ENCODE assay signal across 24 cellular contexts in the genomic region with DNA sequence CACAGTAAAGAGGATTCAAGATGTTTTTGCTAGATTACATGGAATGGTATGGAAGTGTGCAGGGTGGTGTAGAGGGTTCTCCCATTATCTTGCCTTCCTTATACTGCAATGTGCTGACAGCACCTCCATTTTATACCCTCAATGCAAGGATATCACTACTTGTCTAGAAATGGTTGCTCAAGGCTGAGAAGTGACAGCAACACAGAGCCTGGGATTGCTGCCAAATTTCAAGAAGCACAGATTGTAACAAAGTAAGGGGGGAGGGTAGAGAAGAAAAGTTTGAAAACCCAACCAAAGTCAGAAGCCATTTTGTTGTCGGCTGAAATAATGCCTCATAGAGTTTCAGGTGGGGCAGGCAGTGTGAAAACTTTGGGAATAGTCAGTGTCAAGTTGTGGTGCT. TPM values are rescaled to one million over a fixed set of nuclear protein-coding genes. Genes with fewer than 3 reads are reported as not detected.
DNase-seq lines count a peak whose midpoint lies in the region; ATAC-seq and TF ChIP-seq lines count a peak whose summit lies in the region.
"Had no signal": no experiment of that assay in that cellular context is flagged by ENCODE, and none has a peak within 500 bp of the region (broad histone marks: within the 10 kb centered on the region; RNA-seq: fewer than 3 reads in every experiment).

No MANE protein-coding gene starts in this region.

- no peak overlapping the region for H3K27ac ChIP-seq in RWPE2 (ENCODE audit: poor library complexity, severe bottlenecking)
- peak overlapping the region; percentile 18 to 65 for H3K27ac ChIP-seq in testis
- no peak overlapping the region for H3K27ac ChIP-seq in prostate gland
- H3K27ac ChIP-seq: 22Rv1, ascending aorta, colonic mucosa, transverse colon had no signal

- DNase-seq in DMS79 treated with DMSO at 0.1 percent for 48 hours (lab: John Stamatoyannopoulos, UW): peak; percentile 1
- no peak for DNase-seq in DMS79 (lab: John Stamatoyannopoulos, UW)
- DNase-seq in RWPE2 (ENCODE audit: low spot score): no peak
- DNase-seq in fibroblast of pulmonary artery (ENCODE audit: low read depth): peak; percentile 8
- DNase-seq in testis: peak; percentile 72
- no peak for DNase-seq in NCI-H187 treated with DMSO at 0.1 percent for 48 hours (lab: John Stamatoyannopoulos, UW)
- DNase-seq in prostate gland (ENCODE audit: low spot score): no peak
- DNase-seq: activated CD4-positive, alpha-beta T cell treated with anti-CD3 and anti-CD28 coated beads for 1 hour; AML-193; colonic mucosa; COR-L47; EL; glutamatergic neuron; mucosa of descending colon; NCI-H1436 treated with DMSO at 0.1 percent for 48 hours; NCI-H226; stimulated activated CD4-positive, alpha-beta T cell treated with anti-CD3 and anti-CD28 coated beads, Interleukin-4, amount 100 ng/mL, for 1 hour; T-helper 9 cell; transverse colon had no signal

- 46 to 48% methylated on average over 1 of the region's 1 CpG for WGBS in testis, 2 donors
- WGBS in prostate gland: 88% methylated on average over 1 of the region's 1 CpG

- TF ChIP-seq POLR2A in testis (IDR thresholded peaks at IDR 0.05) (no peak), prostate gland (IDR thresholded peaks at IDR 0.05) (no peak)

- H3K9me3 ChIP-seq in RWPE2 (ENCODE audit: severe bottlenecking): no peaks in the 10 kb centered on the region
- H3K9me3 ChIP-seq in testis: no peaks in the 10 kb centered on the region
- H3K9me3 ChIP-seq in prostate gland: no peaks in the 10 kb centered on the region
- H3K9me3 ChIP-seq: ascending aorta, colonic mucosa, mucosa of descending colon, transverse colon had no signal

- TF ChIP-seq CTCF in RWPE2 (IDR thresholded peaks at IDR 0.05; ENCODE audit: poor library complexity, severe bottlenecking) (no peak), fibroblast of pulmonary artery (IDR thresholded peaks at IDR 0.05; ENCODE audit: low read length, missing control alignments) (no peak), testis (IDR thresholded peaks at IDR 0.05) (no peak), prostate gland (IDR thresholded peaks at IDR 0.05) (no peak)

- peak; percentile 38; the same call in 1 of the 3 replicates for ATAC-seq in RWPE2 (ENCODE audit: low read depth)
- ATAC-seq in HG02852 (IDR thresholded peaks at IDR 0.05; ENCODE audit: unreplicated experiment): no peak
- ATAC-seq: activated naive CD4-positive, alpha-beta T cell treated with anti-CD3 and anti-CD28 coated beads, Interleukin-2, amount 50 U/mL, for 72 hours; mucosa of descending colon had no signal

- intact Hi-C loops in testis (cut with DNase I; ENCODE audit: low total_unique reads): no loop called here
- intact Hi-C loops in prostate gland (cut with DNase I): no loop called here

- no peaks in the 10 kb centered on the region for H3K27me3 ChIP-seq in RWPE2 (ENCODE audit: insufficient read depth, poor library complexity, severe bottlenecking)
- H3K27me3 ChIP-seq in testis: no peaks in the 10 kb centered on the region
- H3K27me3 ChIP-seq in prostate gland (replicated peaks; ENCODE audit: insufficient read depth): no peaks in the 10 kb centered on the region
- H3K27me3 ChIP-seq: ascending aorta, colonic mucosa had no signal

- H3K4me1 ChIP-seq in RWPE2 (ENCODE audit: insufficient read depth, poor library complexity, severe bottlenecking) (peaks cover 22% of the 10 kb centered on the region), testis (peaks cover 5% of the 10 kb centered on the region), prostate gland (replicated peaks) (no peaks in the 10 kb centered on the region)
- H3K4me1 ChIP-seq: ascending aorta, colonic mucosa, transverse colon had no signal

- no peaks in the 10 kb centered on the region for H3K36me3 ChIP-seq in RWPE2 (ENCODE audit: low read depth)
- no peaks in the 10 kb centered on the region for H3K36me3 ChIP-seq in testis (ENCODE audit: low read depth, missing control alignments)
- no peaks in the 10 kb centered on the region for H3K36me3 ChIP-seq in prostate gland
- H3K36me3 ChIP-seq: ascending aorta, colonic mucosa, transverse colon had no signal

- no peak overlapping the region for H3K4me3 ChIP-seq in RWPE2 (ENCODE audit: severe bottlenecking)
- H3K4me3 ChIP-seq in fibroblast of pulmonary artery (replicated peaks; ENCODE audit: low read depth, low read length): no peak overlapping the region
- no peak overlapping the region for H3K4me3 ChIP-seq in testis
- no peak overlapping the region for H3K4me3 ChIP-seq in prostate gland
- H3K4me3 ChIP-seq: ascending aorta, colonic mucosa, mucosa of descending colon, transverse colon had no signal

RNA-seq across cellular contexts. Expression of a gene that starts 29.8 kb away (rescaled TPM):
- total RNA-seq in testis: 10 to 100 TPM; 15.5 to 19.6 TPM
- 9.4 TPM for polyA plus RNA-seq in testis (ENCODE audit: insufficient read depth, low read depth, low replicate concordance)
- 10 to 100 TPM in 1 of 2 donors, 1 to 10 TPM in 1; 6.8 to 11.6 TPM for total RNA-seq in prostate gland
- total RNA-seq: activated CD8-positive, alpha-beta memory T cell treated with anti-CD3 and anti-CD28 coated beads for 36 hours; activated naive CD4-positive, alpha-beta T cell treated with anti-CD3 and anti-CD28 coated beads, Interleukin-2, amount 50 U/mL, for 72 hours; ascending aorta had no signal

RNA-seq across cellular contexts. Expression of a gene that starts 55.1 kb away (rescaled TPM):
- total RNA-seq in testis (under 1 TPM; 0.12 to 0.16 TPM), prostate gland (not detected)
- polyA plus RNA-seq in testis (ENCODE audit: insufficient read depth, low read depth, low replicate concordance): 0.07 TPM
- total RNA-seq: activated CD8-positive, alpha-beta memory T cell treated with anti-CD3 and anti-CD28 coated beads for 36 hours; activated naive CD4-positive, alpha-beta T cell treated with anti-CD3 and anti-CD28 coated beads, Interleukin-2, amount 50 U/mL, for 72 hours; ascending aorta; colonic mucosa; transverse colon had no signal

Comparison
In these comparisons a context has a peak if more than half of its experiments do, and no peak if none do; other contexts are left out.
1. DNase-seq: peak in DMS79 treated with DMSO at 0.1 percent for 48 hours (single experiment), fibroblast of pulmonary artery (single experiment) and testis (single experiment); none in DMS79 (single experiment), RWPE2 (single experiment), NCI-H187 treated with DMSO at 0.1 percent for 48 hours (single experiment) and prostate gland (single experiment).
2. H3K27ac ChIP-seq: peak in testis (2 of 2); none in RWPE2 (single experiment) and prostate gland (0 of 2).